15 cellular contexts compared by ENCODE assay signal in the genomic region with DNA sequence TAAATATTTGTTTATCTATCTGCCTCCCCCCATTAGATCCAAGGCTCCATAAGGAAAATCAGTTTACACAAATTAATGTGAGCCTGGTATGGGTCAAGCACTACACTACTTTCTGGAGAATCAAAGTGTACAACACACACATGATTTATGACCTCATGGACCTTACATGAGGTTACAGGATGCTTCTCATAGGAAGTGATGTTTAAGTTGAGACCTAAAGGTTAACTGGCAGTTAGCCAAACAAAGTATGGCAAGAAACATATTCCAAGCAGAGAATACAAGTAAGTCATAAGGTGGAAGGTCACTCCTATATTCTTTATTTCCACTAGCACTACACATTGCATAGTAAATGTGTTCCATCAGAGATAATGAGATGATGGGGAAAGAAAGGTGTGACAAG.
"Had no signal": no experiment of that assay in that cellular context is flagged by ENCODE, and none has a peak within 500 bp of the region (broad histone marks: within the 10 kb centered on the region; RNA-seq: fewer than 3 reads in every experiment).

No MANE protein-coding gene starts in this region.

- H3K9me3 ChIP-seq: body of pancreas, lower lobe of right lung had no signal

- H3K4me3 ChIP-seq: body of pancreas, lower lobe of right lung had no signal

- DNase-seq: activated CD4-positive, alpha-beta T cell treated with anti-CD3 and anti-CD28 coated beads for 48 hours; amniotic stem cell; body of pancreas; central memory CD4-positive, alpha-beta T cell; cortex of kidney; effector CD8-positive, alpha-beta T cell; foreskin melanocyte; head of caudate nucleus; lower lobe of right lung; stimulated activated CD4-positive, alpha-beta T cell treated with anti-CD3 and anti-CD28 coated beads, Interleukin-4, amount 100 ng/mL, for 24 hours; stimulated activated naive CD8-positive, alpha-beta T cell treated with anti-CD3 and anti-CD28 coated beads, Interleukin-15, Interleukin-2, amounts not matched to agents 100 U/mL and 50 U/mL, for 24 hours; T-helper 17 cell; trophoblast cell had no signal

- H3K27ac ChIP-seq: body of pancreas, lower lobe of right lung had no signal

- H3K4me1 ChIP-seq: body of pancreas, lower lobe of right lung had no signal

- H3K27ac Mint-ChIP-seq: activated naive CD4-positive, alpha-beta T cell treated with anti-CD3 and anti-CD28 coated beads, Interleukin-2, amount 50 U/mL, for 24 hours; activated T-helper 2 cell treated with anti-CD3 and anti-CD28 coated beads, Interferon-gamma antibody, Interleukin-2, Interleukin-4, amounts not matched to agents 10 μg/mL and 5 μg/mL and 100 μg/mL, durations not matched to agents 14 hours and 24 hours and 36 hours had no signal

- ATAC-seq: body of pancreas, lower lobe of right lung had no signal

- H3K27me3 ChIP-seq: body of pancreas had no signal

- H3K27me3 Mint-ChIP-seq: activated naive CD4-positive, alpha-beta T cell treated with anti-CD3 and anti-CD28 coated beads, Interleukin-2, amount 50 U/mL, for 24 hours; T-helper 17 cell had no signal

- H3K36me3 ChIP-seq: lower lobe of right lung had no signal
